In genomic region chr3:12810013-12810780, GRCh38 we compare ENCODE assay signal across 7 cellular contexts. TPM values are rescaled to one million over a fixed set of nuclear protein-coding genes. Genes with fewer than 3 reads are reported as not detected.
DNase-seq lines count a peak whose midpoint lies in the region; ATAC-seq, FAIRE-seq and TF ChIP-seq lines count a peak whose summit lies in the region.

No MANE protein-coding gene starts in this region.

- H3K9ac ChIP-seq in kidney (ENCODE audit: low read length in 2 of 2), result peak overlapping the region; percentile 31 to 60

- no peak overlapping the region for H3K27ac Mint-ChIP-seq in central memory CD8-positive, alpha-beta T cell (ENCODE audit: low read depth)

- TF ChIP-seq CTCF in GM13977 (IDR thresholded peaks at IDR 0.05; ENCODE audit: extremely low read depth, insufficient read depth, missing control alignments) (peak; percentile 75), kidney (IDR thresholded peaks at IDR 0.05; ENCODE audit: borderline replicate concordance, extremely low read depth, insufficient read depth) (peak; percentile 56)

- H3K4me3 Mint-ChIP-seq in central memory CD8-positive, alpha-beta T cell, result peak overlapping the region; percentile 32

- peaks cover 16% of the 10 kb centered on the region for H3K4me1 Mint-ChIP-seq in central memory CD8-positive, alpha-beta T cell

- H3K36me3 ChIP-seq in kidney (ENCODE audit: control insufficient read depth in 1 of 2, insufficient read depth in 2 of 2, low read length in 2 of 2), result peaks cover 0 to 4% of the 10 kb centered on the region in 2 donors

- ATAC-seq in HG02870 (IDR thresholded peaks at IDR 0.05; ENCODE audit: unreplicated experiment), result peak; percentile 99
- ATAC-seq in central memory CD8-positive, alpha-beta T cell (replicated peaks; ENCODE audit: extremely low read depth, poor library complexity, severe bottlenecking), result peak; percentile 97

- H3K4me3 ChIP-seq in kidney (ENCODE audit: low read length in 2 of 2), result peak overlapping the region; percentile 54 to 63

- H3K27ac ChIP-seq in kidney (ENCODE audit: low read depth in 2 of 2, low read length in 2 of 2), result peak overlapping the region; percentile 62 to 71

- FAIRE-seq in kidney (lab: Jason Lieb, UNC), result no peak

- H3K9me3 ChIP-seq in kidney (ENCODE audit: control insufficient read depth in 1 of 2, low read length in 2 of 2), result no peaks in the 10 kb centered on the region

- in situ Hi-C loops in GM13977 (cut with MboI; ENCODE audit: low pct_unique_long_range_greater_than_20kb, low sequenced_read_pairs, unreplicated experiment), result no loop called here

- peak; percentile 99 for DNase-seq in GM13977 (ENCODE audit: low spot score)
- DNase-seq in NCI-H2029 treated with DMSO at 0.1 percent for 48 hours (lab: John Stamatoyannopoulos, UW), result peak; percentile 86
- peak; percentile 84 for DNase-seq in activated CD4-positive, CD25-positive, alpha-beta regulatory T cell treated with anti-CD3 and anti-CD28 coated beads, Interleukin-2, amount 50 U/mL, for 16 hours (ENCODE audit: low read depth, low spot score)
- DNase-seq in central memory CD8-positive, alpha-beta T cell (ENCODE audit: low spot score in 2 of 2), result peak; percentile 89 to 92
- DNase-seq in kidney, result peak; percentile 98
- peak; percentile 84 to 92 (median 90) for DNase-seq in stimulated activated CD4-positive, alpha-beta T cell treated with anti-CD3 and anti-CD28 coated beads, Interleukin-12 subunit alpha, Interleukin-12 subunit beta, amount 100 ng/mL, for 48 hours (ENCODE audit: low read depth in 2 of 3, low spot score in 1 of 3)

- H3K9me3 Mint-ChIP-seq in central memory CD8-positive, alpha-beta T cell, result no peaks in the 10 kb centered on the region

- no peaks in the 10 kb centered on the region for H3K27me3 Mint-ChIP-seq in central memory CD8-positive, alpha-beta T cell

- H3K4me1 ChIP-seq in kidney (ENCODE audit: control insufficient read depth in 1 of 2, insufficient read depth in 1 of 2, low read depth in 1 of 2, low read length in 2 of 2), result peaks cover 3 to 4% of the 10 kb centered on the region in 2 donors

- intact Hi-C loops in kidney (cut with DNase I), result no loop called here

- no peaks in the 10 kb centered on the region for H3K36me3 Mint-ChIP-seq in central memory CD8-positive, alpha-beta T cell (ENCODE audit: insufficient read depth)

RNA-seq across cellular contexts. Expression of gene CAND2, which starts 13.7 kb away (rescaled TPM):
- 7.1 TPM for total RNA-seq in kidney
- polyA plus RNA-seq in kidney (ENCODE audit: insufficient read depth, low read depth, low replicate concordance), result 3.9 TPM

RNA-seq across cellular contexts. Expression of gene RPL32, which starts 31.2 kb away (rescaled TPM):
- 1,227 TPM for total RNA-seq in kidney
- 2,612 TPM for polyA plus RNA-seq in kidney (ENCODE audit: insufficient read depth, low read depth, low replicate concordance)

RNA-seq across cellular contexts. Expression of gene TMEM40, which starts 51.1 kb away (rescaled TPM):
- total RNA-seq in kidney, result not detected
- 0.52 TPM for polyA plus RNA-seq in kidney (ENCODE audit: insufficient read depth, low read depth, low replicate concordance)

Comparison
In these comparisons a context has a peak if more than half of its experiments do, and no peak if none do; other contexts are left out.
1. Peak in every context shown above with its lines: DNase-seq, ATAC-seq, H3K4me3 ChIP-seq and H3K27ac ChIP-seq.